Comparison of ENCODE assay signal across 8 cellular contexts in the genomic region with DNA sequence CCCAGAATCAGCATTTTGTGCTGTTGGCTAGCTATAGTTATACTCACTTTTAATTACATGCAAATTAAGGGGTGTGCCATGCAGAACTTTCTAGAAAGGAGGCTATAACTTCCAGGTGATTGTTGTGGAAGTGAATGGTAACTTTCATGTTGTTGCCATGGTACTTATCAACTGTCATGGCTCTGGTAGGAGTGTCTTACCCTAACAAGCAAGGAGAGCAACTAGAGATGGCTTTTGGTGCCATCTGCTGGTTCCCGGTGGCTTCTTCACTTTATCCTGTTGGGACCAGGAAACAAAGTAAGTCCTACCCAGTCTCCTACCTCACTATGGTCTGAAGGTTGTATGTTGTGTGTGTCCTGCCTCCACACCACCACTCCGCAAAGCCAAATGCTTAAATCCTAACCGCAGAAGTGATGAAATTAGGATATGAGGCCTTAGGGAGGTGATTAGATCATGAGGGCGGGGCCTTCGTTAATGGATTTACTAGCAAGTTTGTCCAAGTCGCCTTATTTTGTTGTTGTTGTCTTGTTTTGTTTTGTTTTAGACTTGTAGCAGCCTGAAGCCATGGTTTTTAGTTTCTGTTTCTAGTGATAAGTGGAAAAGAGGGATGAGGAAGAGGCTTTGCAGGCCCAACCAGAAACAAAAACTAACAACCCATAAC. TPM values are rescaled to one million over a fixed set of nuclear protein-coding genes. Genes with fewer than 3 reads are reported as not detected.
DNase-seq lines count a peak whose midpoint lies in the region; ATAC-seq and TF ChIP-seq lines count a peak whose summit lies in the region.

No MANE protein-coding gene starts in this region.

- BruUV-seq in Panc1 (replicated peaks; lab: Mats Ljungman, UMichigan): no TSS peak

- peak overlapping the region in 5 of 6 donors; percentile 19 to 90 (median 73) for H3K27ac Mint-ChIP-seq in naive B cell

- POLR2A ChIA-PET in Panc1 (lab: Charles Lee): interaction anchor here (0.5 kb wide), 1 partner anchor 121 kb away, joined by 15 read pairs; a partner anchor contains a TSS

- no peaks in the 10 kb centered on the region for H3K9me3 ChIP-seq in Panc1 (ENCODE audit: control insufficient read depth, insufficient read depth, low read depth, low read length)

- peaks cover 5 to 19% (median 18%) of the 10 kb centered on the region in 3 donors for H3K4me1 Mint-ChIP-seq in naive B cell

- in situ Hi-C loops in Panc1 (cut with HindIII; ENCODE audit: low pct_unique_long_range_greater_than_20kb, low sequenced_read_pairs): no loop called here

- intact Hi-C loops in Panc1 (cut with micrococcal nuclease; ENCODE audit: unreplicated experiment): loop anchor here (5.0 to 10.0 kb wide), 2 partner anchors 211 to 659 kb away; a partner anchor contains a TSS

- H3K36me3 Mint-ChIP-seq in naive B cell: no peaks in the 10 kb centered on the region

- H3K9me3 Mint-ChIP-seq in naive B cell: peaks cover 0 to 5% (median 0%) of the 10 kb centered on the region in 7 donors

- no peak overlapping the region for H3K27ac ChIP-seq in Panc1 (ENCODE audit: low read length)

- no peaks in the 10 kb centered on the region for H3K27me3 ChIP-seq in Panc1 (ENCODE audit: control insufficient read depth, insufficient read depth, low read length)

- no peaks in the 10 kb centered on the region for H3K36me3 ChIP-seq in Panc1 (ENCODE audit: control insufficient read depth, insufficient read depth, low read length)

- DNase-seq in A172 (ENCODE audit: low spot score) (peak; percentile 95), Panc1 (ENCODE audit: low read depth, low spot score) (peak; percentile 88), naive B cell (peak; percentile 84)
- peak; percentile 82 for DNase-seq in activated T-cell treated with anti-CD3 and anti-CD28 coated beads, Interleukin-2, amount 50 U/mL, for 1 hour
- DNase-seq in stimulated activated CD8-positive, alpha-beta memory T cell treated with anti-CD3 and anti-CD28 coated beads, Interleukin-7, amount 100 ng/mL, for 48 hours (ENCODE audit: extremely low read depth in 1 of 2, low read depth in 1 of 2): peak; percentile 52 to 78

- H3K27me3 Mint-ChIP-seq in naive B cell: no peaks in the 10 kb centered on the region

- H3K4me1 ChIP-seq in Panc1 (ENCODE audit: control insufficient read depth, insufficient read depth, low read length): no peaks in the 10 kb centered on the region

- H3K4me3 Mint-ChIP-seq in naive B cell: peak overlapping the region in 3 of 8 donors; percentile 28 to 76 (median 29)

- CTCF ChIA-PET in Panc1 (lab: Charles Lee): no interaction called here

- H3K4me3 ChIP-seq in Panc1 (ENCODE audit: low read depth in 2 of 2, low read length in 2 of 2): 0 out of 4 replicates have a peak overlapping the region, but pooled peaks of 1 of the 2 experiments have one; percentile 14

- ATAC-seq in GM18520 (IDR thresholded peaks at IDR 0.05; ENCODE audit: unreplicated experiment) (peak; percentile 51), Panc1 (peak; percentile 71), esophagus mucosa (peak; percentile 57), naive B cell (ENCODE audit: low read depth in 2 of 2) (peak; percentile 59)

- TF ChIP-seq CTCF in LNCAP (IDR thresholded peaks at IDR 0.05) (peak; percentile 81), Panc1 (IDR thresholded peaks at IDR 0.05) (peak; percentile 82)

RNA-seq across cellular contexts. Expression of a gene that starts 22.6 kb away (rescaled TPM):
- 17.3 and 18.1 TPM in 2 replicates for total RNA-seq in A172 (2014; rRNA removed; shearing (Covaris generic))
- total RNA-seq in Panc1 (2021; ENCODE audit: unreplicated experiment) (29.2 TPM), esophagus mucosa (13.2 TPM)
- polyA plus RNA-seq in Panc1 (2012; ENCODE audit: insufficient read length): 33.3 TPM
- 10 to 100 TPM; 12.6 to 24.7 (median 13.4) TPM for polyA plus RNA-seq in naive B cell (ENCODE audit: low read depth in 6 of 6)

RNA-seq across cellular contexts. Expression of a gene that starts 27.7 kb away (rescaled TPM):
- total RNA-seq in A172 (2014; rRNA removed; shearing (Covaris generic)): 1.2 and 3.8 TPM in 2 replicates
- total RNA-seq in Panc1 (2021; ENCODE audit: unreplicated experiment): 10.2 TPM
- 8.8 TPM for polyA plus RNA-seq in Panc1 (2012; ENCODE audit: insufficient read length)
- total RNA-seq in esophagus mucosa: 13.0 TPM
- 10 to 100 TPM in 1 of 6 donors, 1 to 10 TPM in 4, not detected in 1; 5.2 to 12.0 (median 6.6) TPM for polyA plus RNA-seq in naive B cell (ENCODE audit: low read depth in 6 of 6)

RNA-seq across cellular contexts. Expression of a gene that starts 31.5 kb away (rescaled TPM):
- 506 and 560 TPM in 2 replicates for total RNA-seq in A172 (2014; rRNA removed; shearing (Covaris generic))
- total RNA-seq in Panc1 (2021; ENCODE audit: unreplicated experiment) (379 TPM), esophagus mucosa (297 TPM)
- 631 TPM for polyA plus RNA-seq in Panc1 (2012; ENCODE audit: insufficient read length)
- 100 to 1,000 TPM; 401 to 570 (median 499) TPM for polyA plus RNA-seq in naive B cell (ENCODE audit: low read depth in 6 of 6)

RNA-seq across cellular contexts. Expression of a gene that starts 38.9 kb away (rescaled TPM):
- total RNA-seq in A172 (2014; rRNA removed; shearing (Covaris generic)): 231 and 232 TPM in 2 replicates
- 102 TPM for total RNA-seq in Panc1 (2021; ENCODE audit: unreplicated experiment)
- 114 TPM for polyA plus RNA-seq in Panc1 (2012; ENCODE audit: insufficient read length)
- total RNA-seq in esophagus mucosa: 54.4 TPM
- 100 to 1,000 TPM in 1 of 6 donors, 10 to 100 TPM in 5; 59.3 to 102 (median 68.3) TPM for polyA plus RNA-seq in naive B cell (ENCODE audit: low read depth in 6 of 6)
